1 cellular context compared by ENCODE assay signal in the genomic region with DNA sequence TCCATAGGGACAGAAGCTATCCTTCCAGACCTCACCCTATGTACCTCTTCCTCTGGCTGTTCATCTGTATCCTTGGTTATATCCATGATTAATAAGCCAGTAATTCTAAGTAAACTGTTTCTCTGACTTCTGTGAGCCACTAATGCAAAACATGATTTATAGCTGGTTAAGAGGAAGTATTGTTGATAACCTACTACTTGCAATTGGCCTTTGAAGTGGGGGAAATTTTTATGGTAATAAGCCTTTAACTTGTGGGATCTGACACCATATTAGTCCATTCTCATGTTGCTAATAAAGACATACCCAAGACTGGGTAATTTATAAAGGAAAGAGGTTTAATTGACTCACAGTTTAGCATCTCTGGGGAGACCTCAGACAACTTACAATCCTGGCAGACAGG.
A peak's percentile ranks its signal among the peaks of the same experiment; 100 is the strongest.
TF ChIP-seq lines count a peak whose summit lies in the region.

No MANE protein-coding gene starts in this region.

TF ChIP-seq in GM12878, 131 proteins besides CTCF, POLR2A, EP300 and RAD21:
- TF ChIP-seq MEF2B (IDR thresholded peaks at IDR 0.05; ENCODE audit: partially characterized antibody, poor library complexity, severe bottlenecking) (peak; percentile 72), RB1 (IDR thresholded peaks at IDR 0.05; ENCODE audit: borderline replicate concordance) (no peak)
